1 cellular context compared by ENCODE assay signal in genomic region chr7:80819503-80819902, GRCh38.
TF ChIP-seq lines count a peak whose summit lies in the region.

No MANE protein-coding gene starts in this region.

TF ChIP-seq in SK-N-SH, 30 proteins besides CTCF, POLR2A, EP300 and RAD21 (continued from another document):
- no peak for TF ChIP-seq SMC3 (IDR thresholded peaks at IDR 0.05; ENCODE audit: low read depth, low read length)
- no peak for TF ChIP-seq FOSL2 (IDR thresholded peaks at IDR 0.05; ENCODE audit: borderline replicate concordance, low read depth)
